2 cellular contexts compared by ENCODE assay signal in the genomic region with DNA sequence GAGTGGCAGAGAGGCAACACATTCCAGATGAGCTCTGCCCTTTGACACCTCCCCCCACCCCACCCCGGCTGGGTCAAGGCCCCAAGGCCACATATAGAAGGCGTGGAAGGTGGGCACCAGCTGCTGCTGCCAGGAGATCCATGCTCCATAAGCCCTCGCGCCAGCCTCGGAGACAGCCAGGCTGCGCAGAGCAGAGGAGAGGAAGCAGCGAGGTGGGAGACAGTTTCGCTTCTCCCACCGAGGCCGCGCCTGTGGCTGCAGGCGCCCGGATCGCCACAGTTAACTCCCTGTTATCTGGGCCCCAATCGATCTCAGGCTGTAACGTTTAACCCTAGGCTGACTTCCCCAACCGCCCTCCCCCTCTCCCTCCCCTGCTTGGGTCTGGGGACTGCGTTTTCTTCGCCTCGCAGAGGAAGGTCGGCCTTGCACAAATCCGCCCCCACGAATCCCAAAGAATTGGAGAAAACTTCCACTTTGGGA.
TF ChIP-seq lines count a peak whose summit lies in the region.

No MANE protein-coding gene starts in this region.

TF ChIP-seq in SK-N-SH, 30 proteins besides CTCF, POLR2A, EP300 and RAD21 (continued from another document):
- TF ChIP-seq, protein P1, sequence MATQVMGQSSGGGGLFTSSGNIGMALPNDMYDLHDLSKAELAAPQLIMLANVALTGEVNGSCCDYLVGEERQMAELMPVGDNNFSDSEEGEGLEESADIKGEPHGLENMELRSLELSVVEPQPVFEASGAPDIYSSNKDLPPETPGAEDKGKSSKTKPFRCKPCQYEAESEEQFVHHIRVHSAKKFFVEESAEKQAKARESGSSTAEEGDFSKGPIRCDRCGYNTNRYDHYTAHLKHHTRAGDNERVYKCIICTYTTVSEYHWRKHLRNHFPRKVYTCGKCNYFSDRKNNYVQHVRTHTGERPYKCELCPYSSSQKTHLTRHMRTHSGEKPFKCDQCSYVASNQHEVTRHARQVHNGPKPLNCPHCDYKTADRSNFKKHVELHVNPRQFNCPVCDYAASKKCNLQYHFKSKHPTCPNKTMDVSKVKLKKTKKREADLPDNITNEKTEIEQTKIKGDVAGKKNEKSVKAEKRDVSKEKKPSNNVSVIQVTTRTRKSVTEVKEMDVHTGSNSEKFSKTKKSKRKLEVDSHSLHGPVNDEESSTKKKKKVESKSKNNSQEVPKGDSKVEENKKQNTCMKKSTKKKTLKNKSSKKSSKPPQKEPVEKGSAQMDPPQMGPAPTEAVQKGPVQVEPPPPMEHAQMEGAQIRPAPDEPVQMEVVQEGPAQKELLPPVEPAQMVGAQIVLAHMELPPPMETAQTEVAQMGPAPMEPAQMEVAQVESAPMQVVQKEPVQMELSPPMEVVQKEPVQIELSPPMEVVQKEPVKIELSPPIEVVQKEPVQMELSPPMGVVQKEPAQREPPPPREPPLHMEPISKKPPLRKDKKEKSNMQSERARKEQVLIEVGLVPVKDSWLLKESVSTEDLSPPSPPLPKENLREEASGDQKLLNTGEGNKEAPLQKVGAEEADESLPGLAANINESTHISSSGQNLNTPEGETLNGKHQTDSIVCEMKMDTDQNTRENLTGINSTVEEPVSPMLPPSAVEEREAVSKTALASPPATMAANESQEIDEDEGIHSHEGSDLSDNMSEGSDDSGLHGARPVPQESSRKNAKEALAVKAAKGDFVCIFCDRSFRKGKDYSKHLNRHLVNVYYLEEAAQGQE (IDR thresholded peaks at IDR 0.05; ENCODE audit: low read depth, low read length) = no peak
- TF ChIP-seq, protein P2, sequence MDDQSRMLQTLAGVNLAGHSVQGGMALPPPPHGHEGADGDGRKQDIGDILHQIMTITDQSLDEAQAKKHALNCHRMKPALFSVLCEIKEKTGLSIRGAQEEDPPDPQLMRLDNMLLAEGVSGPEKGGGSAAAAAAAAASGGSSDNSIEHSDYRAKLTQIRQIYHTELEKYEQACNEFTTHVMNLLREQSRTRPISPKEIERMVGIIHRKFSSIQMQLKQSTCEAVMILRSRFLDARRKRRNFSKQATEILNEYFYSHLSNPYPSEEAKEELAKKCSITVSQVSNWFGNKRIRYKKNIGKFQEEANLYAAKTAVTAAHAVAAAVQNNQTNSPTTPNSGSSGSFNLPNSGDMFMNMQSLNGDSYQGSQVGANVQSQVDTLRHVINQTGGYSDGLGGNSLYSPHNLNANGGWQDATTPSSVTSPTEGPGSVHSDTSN (IDR thresholded peaks at IDR 0.05) = no peak
- no peak for TF ChIP-seq NRF1 (IDR thresholded peaks at IDR 0.05; ENCODE audit: low read depth, low read length)
- no peak for TF ChIP-seq TCF12 (IDR thresholded peaks at IDR 0.05)
- TF ChIP-seq RXRA (IDR thresholded peaks at IDR 0.05; ENCODE audit: borderline replicate concordance, low read depth) = no peak
- TF ChIP-seq NFIC (IDR thresholded peaks at IDR 0.05; ENCODE audit: borderline replicate concordance) = no peak
- TF ChIP-seq, protein P3, sequence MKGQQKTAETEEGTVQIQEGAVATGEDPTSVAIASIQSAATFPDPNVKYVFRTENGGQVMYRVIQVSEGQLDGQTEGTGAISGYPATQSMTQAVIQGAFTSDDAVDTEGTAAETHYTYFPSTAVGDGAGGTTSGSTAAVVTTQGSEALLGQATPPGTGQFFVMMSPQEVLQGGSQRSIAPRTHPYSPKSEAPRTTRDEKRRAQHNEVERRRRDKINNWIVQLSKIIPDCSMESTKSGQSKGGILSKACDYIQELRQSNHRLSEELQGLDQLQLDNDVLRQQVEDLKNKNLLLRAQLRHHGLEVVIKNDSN (IDR thresholded peaks at IDR 0.05; ENCODE audit: borderline replicate concordance, low read depth) = no peak

TF ChIP-seq in SK-N-SH treated with all-trans-retinoic acid at 6 μM for 48 hours, 23 proteins besides CTCF, POLR2A, EP300 and RAD21 (continued from another document):
- TF ChIP-seq, protein P4, sequence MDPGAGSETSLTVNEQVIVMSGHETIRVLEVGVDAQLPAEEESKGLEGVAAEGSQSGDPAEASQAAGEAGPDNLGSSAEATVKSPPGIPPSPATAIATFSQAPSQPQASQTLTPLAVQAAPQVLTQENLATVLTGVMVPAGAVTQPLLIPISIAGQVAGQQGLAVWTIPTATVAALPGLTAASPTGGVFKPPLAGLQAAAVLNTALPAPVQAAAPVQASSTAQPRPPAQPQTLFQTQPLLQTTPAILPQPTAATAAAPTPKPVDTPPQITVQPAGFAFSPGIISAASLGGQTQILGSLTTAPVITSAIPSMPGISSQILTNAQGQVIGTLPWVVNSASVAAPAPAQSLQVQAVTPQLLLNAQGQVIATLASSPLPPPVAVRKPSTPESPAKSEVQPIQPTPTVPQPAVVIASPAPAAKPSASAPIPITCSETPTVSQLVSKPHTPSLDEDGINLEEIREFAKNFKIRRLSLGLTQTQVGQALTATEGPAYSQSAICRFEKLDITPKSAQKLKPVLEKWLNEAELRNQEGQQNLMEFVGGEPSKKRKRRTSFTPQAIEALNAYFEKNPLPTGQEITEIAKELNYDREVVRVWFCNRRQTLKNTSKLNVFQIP (CRISPR knock-in tag; IDR thresholded peaks at IDR 0.05; ENCODE audit: borderline replicate concordance, low read depth) = no peak
- no peak for TF ChIP-seq CSDC2 (CRISPR knock-in tag; IDR thresholded peaks at IDR 0.05)
- no peak for TF ChIP-seq ZNF70 (CRISPR knock-in tag; IDR thresholded peaks at IDR 0.05)
- TF ChIP-seq TCF4 (CRISPR knock-in tag; IDR thresholded peaks at IDR 0.05; ENCODE audit: borderline replicate concordance) = no peak
- TF ChIP-seq GLIS3 (CRISPR knock-in tag; IDR thresholded peaks at IDR 0.05) = no peak
- no peak for TF ChIP-seq ZFP30 (CRISPR knock-in tag; IDR thresholded peaks at IDR 0.05)
- no peak for TF ChIP-seq ISL1 (CRISPR knock-in tag; IDR thresholded peaks at IDR 0.05)
- no peak for TF ChIP-seq TOX (CRISPR knock-in tag; IDR thresholded peaks at IDR 0.05; ENCODE audit: borderline replicate concordance)
- no peak for TF ChIP-seq BACH2 (CRISPR knock-in tag; IDR thresholded peaks at IDR 0.05; ENCODE audit: borderline replicate concordance)
- TF ChIP-seq ZNF8 (CRISPR knock-in tag; IDR thresholded peaks at IDR 0.05) = no peak
